28 cellular contexts compared by ENCODE assay signal in genomic region chr20:1146957-1147356, GRCh38. TPM values are rescaled to one million over a fixed set of nuclear protein-coding genes. Genes with fewer than 3 reads are reported as not detected.
"Had no signal": no experiment of that assay in that cellular context is flagged by ENCODE, and none has a peak within 500 bp of the region (broad histone marks: within the 10 kb centered on the region; RNA-seq: fewer than 3 reads in every experiment).

No MANE protein-coding gene starts in this region.

- DNase-seq: kidney; left colon; left lung; lower lobe of right lung; mammary epithelial cell; mesenchymal stem cell; naive thymus-derived CD8-positive, alpha-beta T cell; nucleus accumbens; pancreas; posterior cingulate gyrus; retina; sigmoid colon; small intestine; spleen; stimulated activated CD4-positive, alpha-beta T cell treated with anti-CD3 and anti-CD28 coated beads, Interleukin-4, amount 100 ng/mL, for 24 hours; stimulated activated naive CD4-positive, alpha-beta T cell; tibial artery; uterus had no signal

- H3K36me3 ChIP-seq: prostate gland, uterus had no signal

- ATAC-seq: left colon; left lung; lower lobe of right lung; naive thymus-derived CD8-positive, alpha-beta T cell; pancreas; right cardiac atrium; stimulated activated effector memory CD8-positive, alpha-beta T cell treated with anti-CD3 and anti-CD28 coated beads, Interleukin-12 subunit alpha, Interleukin-12 subunit beta, amount 100 ng/mL, for 72 hours had no signal

- FAIRE-seq: kidney, pancreas, small intestine had no signal

- H3K9me3 ChIP-seq: left lung, lower lobe of right lung, pancreas, prostate gland, sigmoid colon, spleen, suprapubic skin, thoracic aorta, tibial artery, uterus had no signal

- H3K4me3 Mint-ChIP-seq: naive thymus-derived CD8-positive, alpha-beta T cell; nephron; neural crest cell; stimulated activated effector memory CD8-positive, alpha-beta T cell treated with anti-CD3 and anti-CD28 coated beads, Interleukin-12 subunit alpha, Interleukin-12 subunit beta, amount 100 ng/mL, for 72 hours; stimulated activated naive CD8-positive, alpha-beta T cell treated with anti-CD3 and anti-CD28 coated beads, Interleukin-15, Interleukin-2, amounts not matched to agents 100 ng/mL and 50 ng/mL, for 24 hours; type B pancreatic cell had no signal

- H3K4me1 Mint-ChIP-seq: nephron, neural crest cell had no signal

- H3K27ac Mint-ChIP-seq: nephron; stimulated activated naive CD8-positive, alpha-beta T cell treated with anti-CD3 and anti-CD28 coated beads, Interleukin-15, Interleukin-2, amounts not matched to agents 100 ng/mL and 50 ng/mL, for 24 hours had no signal

- H3K9me3 Mint-ChIP-seq: naive thymus-derived CD8-positive, alpha-beta T cell; nephron; neural crest cell; stimulated activated effector memory CD8-positive, alpha-beta T cell treated with anti-CD3 and anti-CD28 coated beads, Interleukin-12 subunit alpha, Interleukin-12 subunit beta, amount 100 ng/mL, for 72 hours; stimulated activated naive CD8-positive, alpha-beta T cell treated with anti-CD3 and anti-CD28 coated beads, Interleukin-15, Interleukin-2, amounts not matched to agents 100 ng/mL and 50 ng/mL, for 24 hours; type B pancreatic cell had no signal

- H3K4me3 ChIP-seq: left lung, lower lobe of right lung, pancreas, prostate gland, sigmoid colon, spleen, suprapubic skin, thoracic aorta, tibial artery, uterus had no signal

- H3K27ac ChIP-seq: left lung, lower lobe of right lung, pancreas, prostate gland, sigmoid colon, spleen, suprapubic skin, thoracic aorta, tibial artery, uterus had no signal

- H3K27me3 ChIP-seq: left lung, pancreas, sigmoid colon, spleen, suprapubic skin, tibial artery, uterus had no signal

- H3K4me1 ChIP-seq: left lung, lower lobe of right lung, prostate gland, sigmoid colon, suprapubic skin, tibial artery, uterus had no signal

- H3K27me3 Mint-ChIP-seq: naive thymus-derived CD8-positive, alpha-beta T cell; stimulated activated naive CD8-positive, alpha-beta T cell treated with anti-CD3 and anti-CD28 coated beads, Interleukin-15, Interleukin-2, amounts not matched to agents 100 ng/mL and 50 ng/mL, for 24 hours; type B pancreatic cell had no signal

RNA-seq across cellular contexts. Expression of gene TMEM74B, which starts 37.8 kb away (rescaled TPM):
- total RNA-seq: naive thymus-derived CD8-positive, alpha-beta T cell; osteoblast; thoracic aorta had no signal
- polyA plus RNA-seq: naive thymus-derived CD8-positive, alpha-beta T cell had no signal

RNA-seq across cellular contexts. Expression of gene C20orf202, which starts 56.3 kb away (rescaled TPM):
- total RNA-seq: mammary epithelial cell, osteoblast, prostate gland, sigmoid colon had no signal
- polyA plus RNA-seq: mammary epithelial cell; naive thymus-derived CD8-positive, alpha-beta T cell had no signal
